9 cellular contexts compared by ENCODE assay signal in the genomic region with DNA sequence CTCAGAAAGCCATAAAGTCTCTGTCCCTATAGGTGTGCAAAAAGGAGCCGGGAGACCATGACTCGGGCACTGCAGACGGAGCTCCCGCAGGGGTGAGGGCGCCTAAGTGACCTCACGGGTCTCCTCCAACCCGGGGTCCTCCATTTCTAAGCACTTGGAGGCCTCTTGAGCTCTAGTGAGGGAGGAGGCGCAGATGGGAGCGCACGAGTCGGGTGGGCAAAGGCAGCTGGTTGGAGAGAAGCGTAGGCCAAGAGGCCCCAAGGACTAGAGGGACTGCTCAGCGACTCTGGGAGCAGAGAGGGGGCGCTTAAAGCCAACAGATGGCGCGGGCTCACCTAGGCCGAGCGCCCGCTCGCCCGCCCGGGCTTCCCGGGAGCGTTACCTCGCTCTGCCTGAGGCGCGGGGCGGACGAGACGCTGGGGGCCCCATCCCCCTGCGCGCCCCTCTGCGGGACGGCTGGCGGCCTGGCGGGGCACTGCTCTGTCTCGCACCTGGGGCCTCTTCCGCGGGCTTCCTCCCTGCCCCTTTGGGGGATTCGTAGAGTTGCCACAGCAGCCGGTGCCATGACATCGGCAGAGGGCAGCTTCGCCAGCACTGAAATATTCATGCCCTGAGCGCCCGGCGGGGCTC. TPM values are rescaled to one million over a fixed set of nuclear protein-coding genes. Genes with fewer than 3 reads are reported as not detected.
DNase-seq lines count a peak whose midpoint lies in the region; ATAC-seq, FAIRE-seq and TF ChIP-seq lines count a peak whose summit lies in the region.
"Had no signal": no experiment of that assay in that cellular context is flagged by ENCODE, and none has a peak within 500 bp of the region (broad histone marks: within the 10 kb centered on the region; RNA-seq: fewer than 3 reads in every experiment).

No MANE protein-coding gene starts in this region.

- no peaks in the 10 kb centered on the region for H3K9me3 Mint-ChIP-seq in activated T-cell treated with anti-CD3 and anti-CD28 coated beads, Interleukin-2, amount 50 U/mL, for 24 hours

- H3K27ac ChIP-seq in pancreas = no peak overlapping the region
- H3K27ac ChIP-seq: KMS-11 had no signal

- ATAC-seq in pancreas (peak; percentile 79 to 88 (median 86)), HG03565 (IDR thresholded peaks at IDR 0.05; ENCODE audit: unreplicated experiment) (no peak), HG03457 (IDR thresholded peaks at IDR 0.05; ENCODE audit: unreplicated experiment) (no peak)

- H3K27ac Mint-ChIP-seq in activated T-cell treated with anti-CD3 and anti-CD28 coated beads, Interleukin-2, amount 50 U/mL, for 24 hours = no peak overlapping the region

- peaks cover 10% of the 10 kb centered on the region for H3K4me1 Mint-ChIP-seq in activated T-cell treated with anti-CD3 and anti-CD28 coated beads, Interleukin-2, amount 50 U/mL, for 24 hours (ENCODE audit: low read depth)

- intact Hi-C loops in pancreas (cut with DNase I) = loop anchor here in 1 of 3 donors (5.0 kb wide), 1 partner anchor 176 kb away; no protein-coding TSS in a partner anchor

- no peaks in the 10 kb centered on the region for H3K36me3 Mint-ChIP-seq in activated T-cell treated with anti-CD3 and anti-CD28 coated beads, Interleukin-2, amount 50 U/mL, for 24 hours (ENCODE audit: low read depth)

- H3K4me3 Mint-ChIP-seq in activated T-cell treated with anti-CD3 and anti-CD28 coated beads, Interleukin-2, amount 50 U/mL, for 24 hours = peak overlapping the region; percentile 53

- H3K4me1 ChIP-seq in pancreas = peaks cover 0 to 10% (median 5%) of the 10 kb centered on the region in 3 donors

- no peaks in the 10 kb centered on the region for H3K36me3 ChIP-seq in pancreas

- 36 to 39% methylated on average over 35 to 46 of the region's 46 CpGs for WGBS in pancreas, 2 donors

- DNase-seq in ELF-1 (ENCODE audit: low read depth, low spot score) (peak; percentile 80), NCI-H1417 treated with DMSO at 0.1 percent for 48 hours (lab: John Stamatoyannopoulos, UW) (peak; percentile 3), globus pallidus (ENCODE audit: low spot score) (peak; percentile 50), pancreas (peak; percentile 39 to 72 (median 57)), GM03348 (ENCODE audit: low spot score) (no peak)
- peak; percentile 63 for DNase-seq in activated T-cell treated with anti-CD3 and anti-CD28 coated beads, Interleukin-2, amount 50 U/mL, for 24 hours

- peaks cover 0 to 3% (median 0%) of the 10 kb centered on the region in 4 donors for H3K27me3 ChIP-seq in pancreas

- peak in 2 of 4 donors; percentile 30 to 36 for TF ChIP-seq CTCF in pancreas (IDR thresholded peaks at IDR 0.05)

- H3K9me3 ChIP-seq in pancreas = no peaks in the 10 kb centered on the region

- H3K27me3 Mint-ChIP-seq in activated T-cell treated with anti-CD3 and anti-CD28 coated beads, Interleukin-2, amount 50 U/mL, for 24 hours = peaks cover 70% of the 10 kb centered on the region

- H3K4me3 ChIP-seq in pancreas = peak overlapping the region in 3 of 4 donors; percentile 8 to 51 (median 38)

- FAIRE-seq in pancreas (lab: Jason Lieb, UNC) = no peak

RNA-seq across cellular contexts. Expression of gene CDH23, which starts 0.5 kb away (rescaled TPM):
- total RNA-seq in pancreas = 10 to 100 TPM in 2 of 6 donors, 1 to 10 TPM in 4; 3.4 to 18.7 (median 8.4) TPM
- 10 to 100 TPM; 19.5 to 64.6 TPM for polyA plus RNA-seq in pancreas

Comparison
In these comparisons a context has a peak if more than half of its experiments do, and no peak if none do; other contexts are left out.
1. ATAC-seq: peak in pancreas (4 of 4); none in HG03565 (single experiment) and HG03457 (single experiment).